1 cellular context compared by ENCODE assay signal in genomic region chr10:43408710-43409384, GRCh38.
TF ChIP-seq lines count a peak whose summit lies in the region.

HNRNPF (minus strand) TSS chr10:43409186; CDS start chr10:43387884, 21,302 bp downstream.

TF ChIP-seq in HepG2, 621 proteins besides CTCF, POLR2A, EP300 and RAD21 (continued from another document and continues in another):
- TF ChIP-seq ZNF710 (CRISPR knock-in tag; IDR thresholded peaks at IDR 0.05; ENCODE audit: borderline replicate concordance) (no peak), ZBTB33 (CRISPR knock-in tag; IDR thresholded peaks at IDR 0.05) (peak; percentile 4; the same call in 1 of the 2 replicates), ZNF768 (CRISPR knock-in tag; IDR thresholded peaks at IDR 0.05) (peak; percentile 64; the same call in 1 of the 2 replicates), ZNF572 (CRISPR knock-in tag; IDR thresholded peaks at IDR 0.05) (peak; percentile 96), IRX3 (CRISPR knock-in tag; IDR thresholded peaks at IDR 0.05; ENCODE audit: borderline replicate concordance, low read depth) (0 out of 2 replicates have a peak, but pooled peaks have one; percentile 78), KMT2A (CRISPR knock-in tag; IDR thresholded peaks at IDR 0.05) (peak; percentile 21; the same call in 1 of the 2 replicates), TMF1 (CRISPR knock-in tag; IDR thresholded peaks at IDR 0.05; ENCODE audit: low read depth) (peak; percentile 54; the same call in 1 of the 2 replicates), NRL (CRISPR knock-in tag; IDR thresholded peaks at IDR 0.05; ENCODE audit: borderline replicate concordance) (peak; percentile 76; the same call in 1 of the 2 replicates), GPBP1L1 (CRISPR knock-in tag; IDR thresholded peaks at IDR 0.05) (no peak), ZIK1 (CRISPR knock-in tag; IDR thresholded peaks at IDR 0.05; ENCODE audit: borderline replicate concordance, low read depth) (peak; percentile 84; the same call in 1 of the 2 replicates), ZMYM2 (CRISPR knock-in tag; IDR thresholded peaks at IDR 0.05) (peak; percentile 85), SAFB2 (CRISPR knock-in tag; IDR thresholded peaks at IDR 0.05; ENCODE audit: borderline replicate concordance, low read depth) (no peak), XRCC5 (optimal IDR thresholded peaks at IDR 0.05; ENCODE audit: low read length) (no peak), HNRNPLL (IDR thresholded peaks at IDR 0.05; ENCODE audit: low read depth, low read length, poor library complexity, severe bottlenecking) (peak; percentile 85), SOX13 (IDR thresholded peaks at IDR 0.05) (no peak), SOX13 (CRISPR knock-in tag; conservative IDR thresholded peaks at IDR 0.05 in 1 of 2, IDR thresholded peaks at IDR 0.05 in 1 of 2) (peak in 1 of 2 experiments; percentile 46; a peak in 1 of 4 replicates), MAF1 (CRISPR knock-in tag; IDR thresholded peaks at IDR 0.05; ENCODE audit: borderline replicate concordance) (no peak; the same call in 1 of the 2 replicates), MXD4 (CRISPR knock-in tag; IDR thresholded peaks at IDR 0.05) (peak; percentile 66; the same call in 1 of the 2 replicates), CREB1 (IDR thresholded peaks at IDR 0.05) (peak; percentile 84), CREB1 (CRISPR knock-in tag; IDR thresholded peaks at IDR 0.05) (peak; percentile 74; the same call in 1 of the 2 replicates), PLRG1 (conservative IDR thresholded peaks at IDR 0.05) (no peak), PAXIP1 (CRISPR knock-in tag; conservative IDR thresholded peaks at IDR 0.05) (peak; percentile 60), NONO (IDR thresholded peaks at IDR 0.05) (no peak), NONO (CRISPR knock-in tag; conservative IDR thresholded peaks at IDR 0.05) (peak; percentile 86), RBM39 (IDR thresholded peaks at IDR 0.05; ENCODE audit: low read depth, low read length, poor library complexity, severe bottlenecking) (peak; percentile 49), PTBP1 (IDR thresholded peaks at IDR 0.05; ENCODE audit: low read depth, low read length, poor library complexity, severe bottlenecking) (peak; percentile 55), ELK4 (CRISPR knock-in tag; IDR thresholded peaks at IDR 0.05; ENCODE audit: borderline replicate concordance) (peak; percentile 84; the same call in 1 of the 2 replicates), ZBTB3 (CRISPR knock-in tag; IDR thresholded peaks at IDR 0.05; ENCODE audit: borderline replicate concordance, low read depth) (peak; percentile 21; the same call in 1 of the 2 replicates), ZNF781 (CRISPR knock-in tag; IDR thresholded peaks at IDR 0.05; ENCODE audit: borderline replicate concordance, not compliant biosample characterization) (peak; percentile 42), ZNF33A (CRISPR knock-in tag; IDR thresholded peaks at IDR 0.05; ENCODE audit: borderline replicate concordance) (0 out of 2 replicates have a peak, but pooled peaks have one; percentile 59), ZNF205 (CRISPR knock-in tag; IDR thresholded peaks at IDR 0.05) (0 out of 2 replicates have a peak, but pooled peaks have one; percentile 54), ZFYVE20 (CRISPR knock-in tag; IDR thresholded peaks at IDR 0.05; ENCODE audit: borderline replicate concordance, low read depth) (peak; percentile 90; the same call in 1 of the 2 replicates), HINFP (CRISPR knock-in tag; IDR thresholded peaks at IDR 0.05; ENCODE audit: low read depth) (peak; percentile 73), ZNF501 (CRISPR knock-in tag; IDR thresholded peaks at IDR 0.05) (peak; percentile 97), FOSL1 (CRISPR knock-in tag; IDR thresholded peaks at IDR 0.05; ENCODE audit: borderline replicate concordance) (no peak)
- TF ChIP-seq, protein P1, sequence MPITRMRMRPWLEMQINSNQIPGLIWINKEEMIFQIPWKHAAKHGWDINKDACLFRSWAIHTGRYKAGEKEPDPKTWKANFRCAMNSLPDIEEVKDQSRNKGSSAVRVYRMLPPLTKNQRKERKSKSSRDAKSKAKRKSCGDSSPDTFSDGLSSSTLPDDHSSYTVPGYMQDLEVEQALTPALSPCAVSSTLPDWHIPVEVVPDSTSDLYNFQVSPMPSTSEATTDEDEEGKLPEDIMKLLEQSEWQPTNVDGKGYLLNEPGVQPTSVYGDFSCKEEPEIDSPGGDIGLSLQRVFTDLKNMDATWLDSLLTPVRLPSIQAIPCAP (CRISPR knock-in tag; IDR thresholded peaks at IDR 0.05; ENCODE audit: low read depth) = no peak
- TF ChIP-seq, protein P2, sequence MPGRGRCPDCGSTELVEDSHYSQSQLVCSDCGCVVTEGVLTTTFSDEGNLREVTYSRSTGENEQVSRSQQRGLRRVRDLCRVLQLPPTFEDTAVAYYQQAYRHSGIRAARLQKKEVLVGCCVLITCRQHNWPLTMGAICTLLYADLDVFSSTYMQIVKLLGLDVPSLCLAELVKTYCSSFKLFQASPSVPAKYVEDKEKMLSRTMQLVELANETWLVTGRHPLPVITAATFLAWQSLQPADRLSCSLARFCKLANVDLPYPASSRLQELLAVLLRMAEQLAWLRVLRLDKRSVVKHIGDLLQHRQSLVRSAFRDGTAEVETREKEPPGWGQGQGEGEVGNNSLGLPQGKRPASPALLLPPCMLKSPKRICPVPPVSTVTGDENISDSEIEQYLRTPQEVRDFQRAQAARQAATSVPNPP (CRISPR knock-in tag; IDR thresholded peaks at IDR 0.05) = peak; percentile 65
- TF ChIP-seq, protein P3, sequence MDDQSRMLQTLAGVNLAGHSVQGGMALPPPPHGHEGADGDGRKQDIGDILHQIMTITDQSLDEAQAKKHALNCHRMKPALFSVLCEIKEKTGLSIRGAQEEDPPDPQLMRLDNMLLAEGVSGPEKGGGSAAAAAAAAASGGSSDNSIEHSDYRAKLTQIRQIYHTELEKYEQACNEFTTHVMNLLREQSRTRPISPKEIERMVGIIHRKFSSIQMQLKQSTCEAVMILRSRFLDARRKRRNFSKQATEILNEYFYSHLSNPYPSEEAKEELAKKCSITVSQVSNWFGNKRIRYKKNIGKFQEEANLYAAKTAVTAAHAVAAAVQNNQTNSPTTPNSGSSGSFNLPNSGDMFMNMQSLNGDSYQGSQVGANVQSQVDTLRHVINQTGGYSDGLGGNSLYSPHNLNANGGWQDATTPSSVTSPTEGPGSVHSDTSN (CRISPR knock-in tag; IDR thresholded peaks at IDR 0.05; ENCODE audit: borderline replicate concordance) = peak; percentile 78; the same call in 1 of the 2 replicates
- TF ChIP-seq, protein P4, sequence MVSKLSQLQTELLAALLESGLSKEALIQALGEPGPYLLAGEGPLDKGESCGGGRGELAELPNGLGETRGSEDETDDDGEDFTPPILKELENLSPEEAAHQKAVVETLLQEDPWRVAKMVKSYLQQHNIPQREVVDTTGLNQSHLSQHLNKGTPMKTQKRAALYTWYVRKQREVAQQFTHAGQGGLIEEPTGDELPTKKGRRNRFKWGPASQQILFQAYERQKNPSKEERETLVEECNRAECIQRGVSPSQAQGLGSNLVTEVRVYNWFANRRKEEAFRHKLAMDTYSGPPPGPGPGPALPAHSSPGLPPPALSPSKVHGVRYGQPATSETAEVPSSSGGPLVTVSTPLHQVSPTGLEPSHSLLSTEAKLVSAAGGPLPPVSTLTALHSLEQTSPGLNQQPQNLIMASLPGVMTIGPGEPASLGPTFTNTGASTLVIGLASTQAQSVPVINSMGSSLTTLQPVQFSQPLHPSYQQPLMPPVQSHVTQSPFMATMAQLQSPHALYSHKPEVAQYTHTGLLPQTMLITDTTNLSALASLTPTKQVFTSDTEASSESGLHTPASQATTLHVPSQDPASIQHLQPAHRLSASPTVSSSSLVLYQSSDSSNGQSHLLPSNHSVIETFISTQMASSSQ (IDR thresholded peaks at IDR 0.05; ENCODE audit: low read depth) = no peak
- TF ChIP-seq, protein P4 (CRISPR knock-in tag; IDR thresholded peaks at IDR 0.05; ENCODE audit: borderline replicate concordance) = peak; percentile 22; the same call in 1 of the 2 replicates
